ENCODE assay signal across 3 cellular contexts in the genomic region with DNA sequence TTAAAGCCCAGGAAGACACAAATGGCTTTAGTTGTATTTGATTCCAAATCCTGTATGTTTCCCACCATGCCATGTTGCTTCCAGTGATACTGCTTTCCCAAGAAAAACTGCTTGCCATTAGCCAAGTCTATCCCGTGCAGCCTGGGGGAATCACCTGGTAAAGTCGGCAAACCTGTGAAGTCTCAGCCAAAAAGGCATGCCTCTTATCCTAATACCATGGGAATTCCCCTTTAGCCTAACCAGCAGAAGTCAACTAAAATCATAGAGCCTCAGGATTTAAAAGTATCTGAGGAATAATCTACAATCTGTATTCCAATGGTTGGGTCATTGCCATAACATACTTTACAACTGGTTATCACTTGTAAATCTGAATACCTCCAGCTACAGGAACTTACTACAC.
"Had no signal": no experiment of that assay in that cellular context is flagged by ENCODE, and none has a peak within 500 bp of the region (broad histone marks: within the 10 kb centered on the region; RNA-seq: fewer than 3 reads in every experiment).

No MANE protein-coding gene starts in this region.

- H3K4me3 ChIP-seq: GM12878 had no signal

- DNase-seq: GDM1, GF-D8 had no signal
